Comparison of ENCODE assay signal across 8 cellular contexts in the genomic region with DNA sequence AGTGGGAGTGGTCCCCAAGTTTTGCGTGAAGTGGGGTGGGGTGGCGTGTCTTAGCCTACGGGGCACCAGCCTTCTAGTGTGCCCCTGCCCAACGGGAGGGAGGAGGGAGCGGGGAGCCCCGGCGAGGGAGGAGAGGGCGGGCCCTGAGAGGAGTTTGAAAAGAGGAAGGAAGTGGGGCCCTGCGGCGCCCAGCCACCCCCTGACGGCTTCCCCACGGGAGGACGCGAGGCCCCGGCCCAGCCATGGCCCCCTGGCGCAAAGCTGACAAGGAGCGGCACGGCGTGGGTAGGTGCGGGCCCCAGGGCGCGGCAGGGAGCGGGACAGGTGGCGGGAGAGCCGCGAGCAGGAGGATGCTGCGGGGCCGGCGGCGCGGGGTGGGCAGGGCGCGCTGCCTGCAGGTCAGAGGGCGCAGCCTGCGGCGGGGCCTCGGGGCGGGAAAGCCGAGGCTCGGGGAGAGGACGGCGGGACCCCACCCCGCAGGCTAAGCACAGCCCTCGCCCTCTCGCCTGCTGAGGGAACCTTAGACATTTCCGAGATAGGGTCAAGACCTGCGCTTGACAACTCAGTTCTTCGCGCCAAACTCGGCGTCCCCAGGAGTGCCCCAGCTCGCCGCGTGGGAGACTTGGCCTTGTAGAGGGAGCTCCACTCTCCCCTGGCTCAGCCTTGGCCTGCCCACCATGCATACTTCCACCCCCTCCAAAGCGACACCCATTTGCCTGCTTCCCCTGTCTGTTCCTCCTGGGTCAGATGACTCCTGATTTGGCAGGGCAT. TPM values are rescaled to one million over a fixed set of nuclear protein-coding genes. Genes with fewer than 3 reads are reported as not detected.
DNase-seq lines count a peak whose midpoint lies in the region; ATAC-seq and TF ChIP-seq lines count a peak whose summit lies in the region.

A gene (plus strand): TSS at position 191 of the 771 bp plus-strand sequence. CDS start 52 bp downstream, at position 243.

- H3K27me3 Mint-ChIP-seq in effector memory CD8-positive, alpha-beta T cell: no peaks in the 10 kb centered on the region
- no peaks in the 10 kb centered on the region for H3K27me3 Mint-ChIP-seq in natural killer cell (ENCODE audit: low read depth in 2 of 2)
- H3K27me3 Mint-ChIP-seq in stimulated activated naive CD8-positive, alpha-beta T cell treated with anti-CD3 and anti-CD28 coated beads, Interleukin-15, Interleukin-2, amounts not matched to agents 100 ng/mL and 50 ng/mL, for 24 hours: peaks cover 4% of the 10 kb centered on the region

- H3K9me3 Mint-ChIP-seq in effector memory CD8-positive, alpha-beta T cell: no peaks in the 10 kb centered on the region
- H3K9me3 Mint-ChIP-seq in natural killer cell: peaks cover 0 to 5% of the 10 kb centered on the region in 2 donors
- H3K9me3 Mint-ChIP-seq in stimulated activated naive CD8-positive, alpha-beta T cell treated with anti-CD3 and anti-CD28 coated beads, Interleukin-15, Interleukin-2, amounts not matched to agents 100 ng/mL and 50 ng/mL, for 24 hours: peaks cover 19% of the 10 kb centered on the region

- peaks cover 26% of the 10 kb centered on the region for H3K36me3 Mint-ChIP-seq in effector memory CD8-positive, alpha-beta T cell (ENCODE audit: insufficient read depth)
- H3K36me3 Mint-ChIP-seq in natural killer cell: no peaks in the 10 kb centered on the region
- peaks cover 40% of the 10 kb centered on the region for H3K36me3 Mint-ChIP-seq in stimulated activated naive CD8-positive, alpha-beta T cell treated with anti-CD3 and anti-CD28 coated beads, Interleukin-15, Interleukin-2, amounts not matched to agents 100 ng/mL and 50 ng/mL, for 24 hours (ENCODE audit: low read depth)

- no peak for DNase-seq in AG09309 (ENCODE audit: low read depth)
- peak; percentile 82 for DNase-seq in activated CD4-positive, alpha-beta T cell treated with anti-CD3 and anti-CD28 coated beads for 48 hours
- DNase-seq in effector memory CD8-positive, alpha-beta T cell: peak; percentile 45 to 54 (median 50)
- DNase-seq in natural killer cell: peak; percentile 44
- no peak for DNase-seq in DMS79 (lab: John Stamatoyannopoulos, UW)

- no peak for TF ChIP-seq CTCF in AG09309 (IDR thresholded peaks at IDR 0.05; ENCODE audit: control insufficient read depth, insufficient read depth, low read depth, low read length, missing control alignments)
- TF ChIP-seq CTCF in natural killer cell (IDR thresholded peaks at IDR 0.05): no peak

- ATAC-seq in GM19372 (IDR thresholded peaks at IDR 0.05; ENCODE audit: low read depth, unreplicated experiment) (peak; percentile 88), HG03521 (IDR thresholded peaks at IDR 0.05; ENCODE audit: unreplicated experiment) (peak; percentile 86), natural killer cell (peak; percentile 66 to 83 (median 77))
- peak; percentile 75 for ATAC-seq in effector memory CD8-positive, alpha-beta T cell (replicated peaks)

- peaks cover 46 to 53% of the 10 kb centered on the region in 2 donors for H3K4me1 Mint-ChIP-seq in effector memory CD8-positive, alpha-beta T cell (ENCODE audit: low read depth in 2 of 2)
- peaks cover 56 to 60% of the 10 kb centered on the region in 2 donors for H3K4me1 Mint-ChIP-seq in natural killer cell
- peaks cover 53% of the 10 kb centered on the region for H3K4me1 Mint-ChIP-seq in stimulated activated naive CD8-positive, alpha-beta T cell treated with anti-CD3 and anti-CD28 coated beads, Interleukin-15, Interleukin-2, amounts not matched to agents 100 ng/mL and 50 ng/mL, for 24 hours (ENCODE audit: low read depth)

- H3K4me3 Mint-ChIP-seq in effector memory CD8-positive, alpha-beta T cell: peak within 1 kb of the TSS; percentile 97 to 98
- peak within 1 kb of the TSS; percentile 95 for H3K4me3 Mint-ChIP-seq in natural killer cell
- H3K4me3 Mint-ChIP-seq in stimulated activated naive CD8-positive, alpha-beta T cell treated with anti-CD3 and anti-CD28 coated beads, Interleukin-15, Interleukin-2, amounts not matched to agents 100 ng/mL and 50 ng/mL, for 24 hours: peak within 1 kb of the TSS; percentile 92

- H3K4me3 ChIP-seq in AG09309 (ENCODE audit: control insufficient read depth, low read depth, low read length): peak within 1 kb of the TSS; percentile 11

- intact Hi-C loops in natural killer cell (cut with micrococcal nuclease): loop anchor here (2.0 kb wide), 1 partner anchor 14 kb away; no protein-coding TSS in a partner anchor

- H3K27ac Mint-ChIP-seq in effector memory CD8-positive, alpha-beta T cell: peak within 1 kb of the TSS; percentile 96
- H3K27ac Mint-ChIP-seq in natural killer cell: peak within 1 kb of the TSS; percentile 91 to 94
- peak within 1 kb of the TSS; percentile 97 for H3K27ac Mint-ChIP-seq in stimulated activated naive CD8-positive, alpha-beta T cell treated with anti-CD3 and anti-CD28 coated beads, Interleukin-15, Interleukin-2, amounts not matched to agents 100 ng/mL and 50 ng/mL, for 24 hours

RNA-seq across cellular contexts. Expression of the gene that starts here (rescaled TPM):
- total RNA-seq in natural killer cell: 100 to 1,000 TPM; 317 to 361 (median 320) TPM

Comparison
In these comparisons a context has a peak if more than half of its experiments do, and no peak if none do; other contexts are left out.
1. DNase-seq: peak in activated CD4-positive, alpha-beta T cell treated with anti-CD3 and anti-CD28 coated beads for 48 hours (single experiment), effector memory CD8-positive, alpha-beta T cell (3 of 3) and natural killer cell (single experiment); none in AG09309 (single experiment) and DMS79 (single experiment).
2. Peak in every context shown above with its lines, with median percentiles within 50 percentile points of each other: ATAC-seq, H3K27ac Mint-ChIP-seq and H3K4me3 Mint-ChIP-seq.